20 cellular contexts compared by ENCODE assay signal in genomic region chr6:36957773-36958271, GRCh38. TPM values are rescaled to one million over a fixed set of nuclear protein-coding genes. Genes with fewer than 3 reads are reported as not detected.
DNase-seq lines count a peak whose midpoint lies in the region; ATAC-seq and TF ChIP-seq lines count a peak whose summit lies in the region.
"Had no signal": no experiment of that assay in that cellular context is flagged by ENCODE, and none has a peak within 500 bp of the region (broad histone marks: within the 10 kb centered on the region; RNA-seq: fewer than 3 reads in every experiment).

No MANE protein-coding gene starts in this region.

- peak; percentile 37 for ATAC-seq in Right ventricle myocardium inferior
- no peak for ATAC-seq in heart right ventricle
- no peak for ATAC-seq in T-cell (replicated peaks in 1 of 4)
- ATAC-seq in gastroesophageal sphincter = peak; percentile 48
- no peak for ATAC-seq in GM21619 (IDR thresholded peaks at IDR 0.05; ENCODE audit: unreplicated experiment)

- no peak overlapping the region for H3K4me3 Mint-ChIP-seq in T-cell

- POLR2A ChIA-PET in T-cell (lab: Charles Lee) (interaction anchor here in 1 of 2 donors (0.5 kb wide), 1 partner anchor 315 kb away, joined by 6 read pairs; no protein-coding TSS in a partner anchor), HEK293T (lab: Yijun Ruan, JAX) (no interaction called here)

- H3K27ac ChIP-seq in heart right ventricle (no peak overlapping the region), gastroesophageal sphincter (no peak overlapping the region), suprapubic skin (no peak overlapping the region)

- TF ChIP-seq EP300 in gastroesophageal sphincter (IDR thresholded peaks at IDR 0.05) = no peak
- no peak for TF ChIP-seq EP300 in suprapubic skin (IDR thresholded peaks at IDR 0.05)

- no peaks in the 10 kb centered on the region for H3K9me3 Mint-ChIP-seq in T-cell

- CTCF ChIA-PET in T-cell (lab: Charles Lee) = no interaction called here
- CTCF ChIA-PET in HEK293T (lab: Yijun Ruan, JAX) = no interaction called here

- intact Hi-C loops in Right ventricle myocardium inferior (cut with DNase I) (no loop called here), heart right ventricle (cut with DNase I) (no loop called here)

- no peak overlapping the region for H3K4me3 ChIP-seq in heart right ventricle
- H3K4me3 ChIP-seq in gastroesophageal sphincter = peak overlapping the region in 1 of 2 donors; percentile 10
- H3K4me3 ChIP-seq in suprapubic skin = no peak overlapping the region
- H3K4me3 ChIP-seq in MG63 = no peak overlapping the region

- no peak for TF ChIP-seq POLR2A in gastroesophageal sphincter (IDR thresholded peaks at IDR 0.05)
- no peak for TF ChIP-seq POLR2A in suprapubic skin (IDR thresholded peaks at IDR 0.05)

- no peaks in the 10 kb centered on the region for H3K36me3 ChIP-seq in heart right ventricle
- no peaks in the 10 kb centered on the region for H3K36me3 ChIP-seq in gastroesophageal sphincter
- H3K36me3 ChIP-seq in suprapubic skin = no peaks in the 10 kb centered on the region
- H3K36me3 ChIP-seq in MG63 = no peaks in the 10 kb centered on the region

- H3K27ac Mint-ChIP-seq in T-cell = peak overlapping the region; percentile 36 to 77

- no peaks in the 10 kb centered on the region for H3K27me3 Mint-ChIP-seq in T-cell

- no peak for TF ChIP-seq CTCF in heart right ventricle (IDR thresholded peaks at IDR 0.05)
- TF ChIP-seq CTCF in gastroesophageal sphincter (IDR thresholded peaks at IDR 0.05) = no peak
- no peak for TF ChIP-seq CTCF in suprapubic skin (IDR thresholded peaks at IDR 0.05)

- H3K4me1 ChIP-seq in heart right ventricle (peaks cover 0 to 50% (median 21%) of the 10 kb centered on the region in 9 donors), gastroesophageal sphincter (peaks cover 0 to 6% (median 0%) of the 10 kb centered on the region in 3 donors), suprapubic skin (peaks cover 59% of the 10 kb centered on the region)

- H3K27me3 ChIP-seq in heart right ventricle (peaks cover 0 to 6% (median 0%) of the 10 kb centered on the region in 7 donors), gastroesophageal sphincter (no peaks in the 10 kb centered on the region), suprapubic skin (no peaks in the 10 kb centered on the region), MG63 (no peaks in the 10 kb centered on the region)

- DNase-seq in Right ventricle myocardium inferior (ENCODE audit: missing footprints) = no peak
- no peak for DNase-seq in heart right ventricle
- no peak for DNase-seq in T-cell
- peak; percentile 67 to 79 for DNase-seq in suprapubic skin (ENCODE audit: low spot score in 2 of 2)
- DNase-seq in MG63 = no peak
- no peak for DNase-seq in HEK293T (ENCODE audit: extremely low spot score)
- DNase-seq: C1 segment of cervical spinal cord, COR-L47, H7, IMR-90, Kasumi-1, NCI-H1105, NCI-H1694 treated with DMSO at 0.1 percent for 48 hours, NCI-H2107, NCI-H345, NCI-H526 had no signal

- WGBS in heart right ventricle, 2 donors = 85 to 92% methylated on average over 9 of the region's 9 CpGs
- WGBS in gastroesophageal sphincter (ENCODE audit: low coverage in 1 of 2), 2 donors = 69% methylated on average over 3 of the region's 9 CpGs; no CpG with 5 or more reads in 1 of the 2 donors
- no CpG with 5 or more reads among the region's 9 CpGs for WGBS in suprapubic skin

- H3K36me3 Mint-ChIP-seq in T-cell = no peaks in the 10 kb centered on the region

- peaks cover 54 to 65% (median 58%) of the 10 kb centered on the region in 3 donors for H3K4me1 Mint-ChIP-seq in T-cell

- H3K9me3 ChIP-seq in heart right ventricle = no peaks in the 10 kb centered on the region
- no peaks in the 10 kb centered on the region for H3K9me3 ChIP-seq in gastroesophageal sphincter
- no peaks in the 10 kb centered on the region for H3K9me3 ChIP-seq in suprapubic skin
- no peaks in the 10 kb centered on the region for H3K9me3 ChIP-seq in MG63

TF ChIP-seq in HEK293T, 16 proteins besides CTCF, POLR2A, EP300 and RAD21:
- TF ChIP-seq CTBP1 (IDR thresholded peaks at IDR 0.05; ENCODE audit: borderline replicate concordance) = no peak
- no peak for TF ChIP-seq SUZ12 (IDR thresholded peaks at IDR 0.05)
- no peak for TF ChIP-seq SP1 (IDR thresholded peaks at IDR 0.05)
- TF ChIP-seq ELF4 (IDR thresholded peaks at IDR 0.05) = no peak
- TF ChIP-seq L3MBTL2 (conservative IDR thresholded peaks at IDR 0.05) = no peak
- no peak for TF ChIP-seq FOXK2 (IDR thresholded peaks at IDR 0.05)
- TF ChIP-seq NFRKB (IDR thresholded peaks at IDR 0.05) = no peak
- TF ChIP-seq, protein P1, sequence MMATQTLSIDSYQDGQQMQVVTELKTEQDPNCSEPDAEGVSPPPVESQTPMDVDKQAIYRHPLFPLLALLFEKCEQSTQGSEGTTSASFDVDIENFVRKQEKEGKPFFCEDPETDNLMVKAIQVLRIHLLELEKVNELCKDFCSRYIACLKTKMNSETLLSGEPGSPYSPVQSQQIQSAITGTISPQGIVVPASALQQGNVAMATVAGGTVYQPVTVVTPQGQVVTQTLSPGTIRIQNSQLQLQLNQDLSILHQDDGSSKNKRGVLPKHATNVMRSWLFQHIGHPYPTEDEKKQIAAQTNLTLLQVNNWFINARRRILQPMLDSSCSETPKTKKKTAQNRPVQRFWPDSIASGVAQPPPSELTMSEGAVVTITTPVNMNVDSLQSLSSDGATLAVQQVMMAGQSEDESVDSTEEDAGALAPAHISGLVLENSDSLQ (IDR thresholded peaks at IDR 0.05) = no peak
- TF ChIP-seq BHLHE40 (IDR thresholded peaks at IDR 0.05; ENCODE audit: borderline replicate concordance) = no peak
- TF ChIP-seq ARNT (IDR thresholded peaks at IDR 0.05) = no peak
- TF ChIP-seq FOXM1 (IDR thresholded peaks at IDR 0.05; ENCODE audit: borderline replicate concordance) = no peak
- no peak for TF ChIP-seq HDGF (IDR thresholded peaks at IDR 0.05; ENCODE audit: borderline replicate concordance)
- TF ChIP-seq ZNF384 (IDR thresholded peaks at IDR 0.05) = no peak
- TF ChIP-seq FOXA1 (IDR thresholded peaks at IDR 0.05) = no peak
- TF ChIP-seq LEF1 (IDR thresholded peaks at IDR 0.05; ENCODE audit: borderline replicate concordance) = no peak
- TF ChIP-seq TARDBP (IDR thresholded peaks at IDR 0.05) = no peak

RNA-seq across cellular contexts. Expression of gene PI16, which starts 3.3 kb away (rescaled TPM):
- total RNA-seq in Right ventricle myocardium inferior (15.1 TPM), heart right ventricle (10 to 100 TPM in 9 of 10 donors, 1 to 10 TPM in 1; 4.4 to 38.9 (median 18.7) TPM), T-cell (10 to 100 TPM in 1 of 5 donors, 1 to 10 TPM in 4; 3.5 to 27.6 (median 7.8) TPM), gastroesophageal sphincter (10 to 100 TPM; 21.6 to 53.5 (median 44.9) TPM), suprapubic skin (10 to 100 TPM in 1 of 4 donors, 1 to 10 TPM in 3; 2.8 to 17.2 (median 3.9) TPM)
- 10 to 100 TPM in 1 of 2 donors, 1 to 10 TPM in 1; 6.3 to 38.6 TPM for polyA plus RNA-seq in heart right ventricle
- total RNA-seq in MG63 (2014; rRNA removed; shearing (Covaris generic); ENCODE audit: low replicate concordance) = not detected in 2 replicates
- total RNA-seq: A673, H7, IMR-90, RPMI7951 had no signal

RNA-seq across cellular contexts. Expression of gene MTCH1, which starts 28.2 kb away (rescaled TPM):
- total RNA-seq in Right ventricle myocardium inferior (220 TPM), heart right ventricle (100 to 1,000 TPM; 127 to 296 (median 156) TPM), T-cell (100 to 1,000 TPM; 146 to 185 (median 160) TPM), gastroesophageal sphincter (100 to 1,000 TPM; 185 to 242 (median 199) TPM), suprapubic skin (100 to 1,000 TPM; 160 to 220 (median 183) TPM)
- 100 to 1,000 TPM in 1 of 2 donors, 10 to 100 TPM in 1; 82.6 to 341 TPM for polyA plus RNA-seq in heart right ventricle
- 195 and 270 TPM in 2 replicates for total RNA-seq in MG63 (2014; rRNA removed; shearing (Covaris generic); ENCODE audit: low replicate concordance)

RNA-seq across cellular contexts. Expression of gene FGD2, which starts 47.6 kb away (rescaled TPM):
- total RNA-seq in Right ventricle myocardium inferior (7.9 TPM), heart right ventricle (10 to 100 TPM in 1 of 10 donors, 1 to 10 TPM in 9; 1.0 to 22.1 (median 2.0) TPM), T-cell (10 to 100 TPM in 1 of 5 donors, 1 to 10 TPM in 4; 2.8 to 11.1 (median 3.3) TPM), gastroesophageal sphincter (10 to 100 TPM; 11.6 to 34.5 (median 22.5) TPM), suprapubic skin (10 to 100 TPM in 1 of 4 donors, 1 to 10 TPM in 3; 2.4 to 13.6 (median 4.6) TPM)
- 1 to 10 TPM; 2.8 to 6.7 TPM for polyA plus RNA-seq in heart right ventricle
- 0.33 TPM in 1 of 2 replicates, not detected in the other for total RNA-seq in MG63 (2014; rRNA removed; shearing (Covaris generic); ENCODE audit: low replicate concordance)
- total RNA-seq: A673, IMR-90, RPMI7951 had no signal

Comparison
In these comparisons a context has a peak if more than half of its experiments do, and no peak if none do; other contexts are left out.
1. ATAC-seq: peak in Right ventricle myocardium inferior (single experiment) and gastroesophageal sphincter (single experiment); none in heart right ventricle (0 of 8), T-cell (0 of 4) and GM21619 (single experiment).
2. DNase-seq: peak in suprapubic skin (2 of 2); none in Right ventricle myocardium inferior (single experiment), heart right ventricle (0 of 2), T-cell (0 of 34), MG63 (single experiment) and HEK293T (single experiment).